ENCODE assay signal across 9 cellular contexts in genomic region chr14:61101803-61102548, GRCh38.
DNase-seq lines count a peak whose midpoint lies in the region; ATAC-seq and TF ChIP-seq lines count a peak whose summit lies in the region.
"Had no signal": no experiment of that assay in that cellular context is flagged by ENCODE, and none has a peak within 500 bp of the region (broad histone marks: within the 10 kb centered on the region; RNA-seq: fewer than 3 reads in every experiment).

No MANE protein-coding gene starts in this region.

- WGBS in HUES64, result 26% methylated on average over 4 of the region's 4 CpGs
- WGBS in testis, 2 donors, result 51 to 76% methylated on average over 4 of the region's 4 CpGs

- H3K27me3 ChIP-seq in HUES64 (ENCODE audit: insufficient read depth, low read length), result no peaks in the 10 kb centered on the region
- no peaks in the 10 kb centered on the region for H3K27me3 ChIP-seq in ascending aorta
- H3K27me3 ChIP-seq in left lung, result no peaks in the 10 kb centered on the region
- no peaks in the 10 kb centered on the region for H3K27me3 ChIP-seq in testis

- peaks cover 47% of the 10 kb centered on the region for H3K4me1 ChIP-seq in HUES64 (ENCODE audit: insufficient read depth, low read length)
- H3K4me1 ChIP-seq in ascending aorta, result peaks cover 21 to 27% of the 10 kb centered on the region in 2 donors
- H3K4me1 ChIP-seq in left lung, result peaks cover 24 to 48% of the 10 kb centered on the region in 2 donors
- peaks cover 5% of the 10 kb centered on the region for H3K4me1 ChIP-seq in testis

- H3K27ac ChIP-seq in HUES64 (ENCODE audit: low read depth, low read length) (peak overlapping the region; percentile 79), ascending aorta (peak overlapping the region; percentile 79 to 84), left lung (peak overlapping the region; percentile 78 to 86), testis (no peak overlapping the region)

- TF ChIP-seq POLR2A in testis (IDR thresholded peaks at IDR 0.05), result no peak

- DNase-seq in AG09309 (ENCODE audit: low read depth), result peak; percentile 43
- no peak for DNase-seq in ascending aorta (ENCODE audit: low spot score in 2 of 2)
- no peak for DNase-seq in left lung
- DNase-seq in testis, result no peak
- no peak for DNase-seq in GM10266 (ENCODE audit: extremely low spot score)
- DNase-seq in NCI-H1694 treated with DMSO at 0.1 percent for 48 hours (lab: John Stamatoyannopoulos, UW), result no peak
- DNase-seq: naive B cell had no signal

- intact Hi-C loops in ascending aorta (cut with DNase I) (loop anchor here (2.0 to 5.0 kb wide), 3 partner anchors 45 to 165 kb away; no protein-coding TSS in a partner anchor), left lung (cut with DNase I) (no loop called here), testis (cut with DNase I; ENCODE audit: low total_unique reads) (no loop called here)

- peak overlapping the region; percentile 41; the same call in 1 of the 2 replicates for H3K9ac ChIP-seq in HUES64 (ENCODE audit: low read depth, low read length)

- H3K4me3 ChIP-seq in AG09309 (ENCODE audit: control insufficient read depth, low read depth, low read length), result no peak overlapping the region
- H3K4me3 ChIP-seq in HUES64 (ENCODE audit: low read length), result no peak overlapping the region
- H3K4me3 ChIP-seq in ascending aorta, result no peak overlapping the region
- no peak overlapping the region for H3K4me3 ChIP-seq in left lung
- no peak overlapping the region for H3K4me3 ChIP-seq in testis

- H3K9me3 ChIP-seq in HUES64 (ENCODE audit: insufficient read depth, low read depth, low read length) (peaks cover 25% of the 10 kb centered on the region), ascending aorta (peaks cover 0 to 6% of the 10 kb centered on the region in 2 donors), left lung (peaks cover 0 to 4% of the 10 kb centered on the region in 2 donors), testis (no peaks in the 10 kb centered on the region)

- H3K36me3 ChIP-seq in HUES64 (ENCODE audit: insufficient read depth, low read length) (0 out of 2 replicates have a peak, but pooled peaks cover 3% of the 10 kb centered on the region), ascending aorta (no peaks in the 10 kb centered on the region), left lung (no peaks in the 10 kb centered on the region), testis (ENCODE audit: low read depth, missing control alignments) (no peaks in the 10 kb centered on the region)

- ATAC-seq in left lung, result peak; percentile 53
- ATAC-seq in activated CD4-positive, CD25-positive, alpha-beta regulatory T cell treated with anti-CD3 and anti-CD28 coated beads, Interleukin-2, amount 50 U/mL, for 24 hours, result no peak

- TF ChIP-seq CTCF in AG09309 (IDR thresholded peaks at IDR 0.05; ENCODE audit: control insufficient read depth, insufficient read depth, low read depth, low read length, missing control alignments) (no peak), ascending aorta (IDR thresholded peaks at IDR 0.05) (no peak), left lung (IDR thresholded peaks at IDR 0.05) (no peak), testis (IDR thresholded peaks at IDR 0.05) (no peak), GM10266 (IDR thresholded peaks at IDR 0.05; ENCODE audit: control insufficient read depth, insufficient read depth, low read depth, missing control alignments) (no peak)

Comparison
In these comparisons a context has a peak if more than half of its experiments do, and no peak if none do; other contexts are left out.
1. H3K27ac ChIP-seq: peak in HUES64 (single experiment), ascending aorta (2 of 2) and left lung (2 of 2); none in testis (0 of 2).